24 cellular contexts compared by ENCODE assay signal in genomic region chr18:8366070-8366469, GRCh38.
A peak's percentile ranks its signal among the peaks of the same experiment; 100 is the strongest.
DNase-seq lines count a peak whose midpoint lies in the region; ATAC-seq and TF ChIP-seq lines count a peak whose summit lies in the region.
"Had no signal": no experiment of that assay in that cellular context is flagged by ENCODE, and none has a peak within 500 bp of the region (broad histone marks: within the 10 kb centered on the region; RNA-seq: fewer than 3 reads in every experiment).

No MANE protein-coding gene starts in this region.

- H2AK5ac ChIP-seq in mesendoderm (ENCODE audit: low read length), result peak overlapping the region; percentile 49

- no peaks in the 10 kb centered on the region for H3K79me2 ChIP-seq in mesendoderm (ENCODE audit: control insufficient read depth, insufficient read depth, low read length)

- H3K4ac ChIP-seq in mesendoderm (ENCODE audit: low read depth, low read length), result no peak overlapping the region

- H3K36me3 ChIP-seq in endodermal cell (ENCODE audit: control insufficient read depth, insufficient read depth, low read length), result peaks cover 3% of the 10 kb centered on the region
- no peaks in the 10 kb centered on the region for H3K36me3 ChIP-seq in mesendoderm (ENCODE audit: control insufficient read depth, insufficient read depth, low read length)
- H3K36me3 ChIP-seq in vagina, result no peaks in the 10 kb centered on the region
- H3K36me3 ChIP-seq: BLaER1 treated with 17β-estradiol and CSF1 and Interleukin-3, amounts not matched to agents 10 nM and 100 nM had no signal

- H3K9me3 Mint-ChIP-seq in endodermal cell, result no peaks in the 10 kb centered on the region
- H3K9me3 Mint-ChIP-seq in stimulated activated memory B cell treated with anti-CD40 and anti-IgM and Interleukin-4, amounts not matched to agents 10 μg/mL and 1 μg/mL and 100 μg/mL, for 72 hours, result no peaks in the 10 kb centered on the region
- no peaks in the 10 kb centered on the region for H3K9me3 Mint-ChIP-seq in activated T-helper 17 cell treated with anti-CD3 and anti-CD28 coated beads, Interleukin-2, amount 50 U/mL, for 72 hours
- H3K9me3 Mint-ChIP-seq: CD4-positive, alpha-beta T cell; CD8-positive, alpha-beta T cell had no signal

- no peak overlapping the region for H2BK120ac ChIP-seq in mesendoderm (ENCODE audit: low read depth, low read length)

- WGBS in endodermal cell (ENCODE audit: insufficient coverage in 1 of 2, insufficient read length in 1 of 2), 2 experiments, result 90 to 93% methylated on average over 3 to 5 of the region's 5 CpGs
- WGBS in mesendoderm (ENCODE audit: extremely low coverage, insufficient coverage, low lambda C conversion rate), result no CpG with 5 or more reads among the region's 5 CpGs

- no peak overlapping the region for H3K27ac ChIP-seq in endodermal cell (ENCODE audit: low read depth, low read length)
- H3K27ac ChIP-seq in mesendoderm (ENCODE audit: low read depth, low read length), result no peak overlapping the region
- no peak overlapping the region for H3K27ac ChIP-seq in vagina
- H3K27ac ChIP-seq: 22Rv1; BLaER1 treated with 17β-estradiol and CSF1 and Interleukin-3, amounts not matched to agents 10 nM and 100 nM; C4-2B had no signal

- H2BK15ac ChIP-seq in mesendoderm (replicated peaks; ENCODE audit: low read depth), result no peak overlapping the region

- TF ChIP-seq CTCF in endodermal cell (conservative IDR thresholded peaks at IDR 0.05) (no peak), vagina (IDR thresholded peaks at IDR 0.05) (no peak)

- no peaks in the 10 kb centered on the region for H3K4me1 ChIP-seq in endodermal cell (ENCODE audit: control insufficient read depth, insufficient read depth, low read length)
- peaks cover 9% of the 10 kb centered on the region for H3K4me1 ChIP-seq in mesendoderm (ENCODE audit: control insufficient read depth, low read depth, low read length)
- peaks cover 9% of the 10 kb centered on the region for H3K4me1 ChIP-seq in vagina

- no peak overlapping the region for H4K5ac ChIP-seq in mesendoderm (ENCODE audit: low read length)

- H3K27me3 ChIP-seq in endodermal cell (ENCODE audit: control insufficient read depth, insufficient read depth, low read length, poor library complexity, severe bottlenecking) (peaks cover 5% of the 10 kb centered on the region), mesendoderm (ENCODE audit: insufficient read depth, low read length, poor library complexity) (no peaks in the 10 kb centered on the region), vagina (no peaks in the 10 kb centered on the region)
- H3K27me3 ChIP-seq: BLaER1 treated with 17β-estradiol and CSF1 and Interleukin-3, amounts not matched to agents 10 nM and 100 nM had no signal

- no peak overlapping the region for H3K23ac ChIP-seq in mesendoderm (ENCODE audit: low read length)

- no peak overlapping the region for H3K4me2 ChIP-seq in mesendoderm (ENCODE audit: low read length)
- H3K4me2 ChIP-seq: A549; BLaER1 treated with 17β-estradiol and CSF1 and Interleukin-3, amounts not matched to agents 10 nM and 100 nM had no signal

- H3K27ac Mint-ChIP-seq in endodermal cell, result no peak overlapping the region
- H3K27ac Mint-ChIP-seq in stimulated activated memory B cell treated with anti-CD40 and anti-IgM and Interleukin-4, amounts not matched to agents 10 μg/mL and 1 μg/mL and 100 μg/mL, for 72 hours, result no peak overlapping the region
- H3K27ac Mint-ChIP-seq in activated T-helper 17 cell treated with anti-CD3 and anti-CD28 coated beads, Interleukin-2, amount 50 U/mL, for 72 hours, result no peak overlapping the region
- H3K27ac Mint-ChIP-seq: B cell; CD4-positive, alpha-beta T cell; CD8-positive, alpha-beta T cell had no signal

- TF ChIP-seq POLR2A in vagina (IDR thresholded peaks at IDR 0.05), result no peak

- ATAC-seq in left ventricle myocardium superior, result peak; percentile 16
- ATAC-seq in Right ventricle myocardium inferior, result no peak
- no peak for ATAC-seq in stimulated activated memory B cell treated with anti-CD40 and anti-IgM and Interleukin-4, amounts not matched to agents 10 μg/mL and 1 μg/mL and 100 μg/mL, for 72 hours
- no peak for ATAC-seq in activated T-helper 17 cell treated with anti-CD3 and anti-CD28 coated beads, Interleukin-2, amount 50 U/mL, for 72 hours (replicated peaks)
- ATAC-seq: A549; CD8-positive, alpha-beta T cell; GM12878 had no signal

- H3K18ac ChIP-seq in mesendoderm (ENCODE audit: low read length), result no peak overlapping the region

- H3K36me3 Mint-ChIP-seq in endodermal cell (ENCODE audit: low read depth), result no peaks in the 10 kb centered on the region
- no peaks in the 10 kb centered on the region for H3K36me3 Mint-ChIP-seq in stimulated activated memory B cell treated with anti-CD40 and anti-IgM and Interleukin-4, amounts not matched to agents 10 μg/mL and 1 μg/mL and 100 μg/mL, for 72 hours
- no peaks in the 10 kb centered on the region for H3K36me3 Mint-ChIP-seq in activated T-helper 17 cell treated with anti-CD3 and anti-CD28 coated beads, Interleukin-2, amount 50 U/mL, for 72 hours (ENCODE audit: low read depth)
- H3K36me3 Mint-ChIP-seq: CD8-positive, alpha-beta T cell had no signal

- H3K4me1 Mint-ChIP-seq in endodermal cell, result peaks cover 20% of the 10 kb centered on the region
- H3K4me1 Mint-ChIP-seq in stimulated activated memory B cell treated with anti-CD40 and anti-IgM and Interleukin-4, amounts not matched to agents 10 μg/mL and 1 μg/mL and 100 μg/mL, for 72 hours, result peaks cover 4% of the 10 kb centered on the region
- no peaks in the 10 kb centered on the region for H3K4me1 Mint-ChIP-seq in activated T-helper 17 cell treated with anti-CD3 and anti-CD28 coated beads, Interleukin-2, amount 50 U/mL, for 72 hours

- no peak overlapping the region for H3K4me3 Mint-ChIP-seq in endodermal cell
- H3K4me3 Mint-ChIP-seq in stimulated activated memory B cell treated with anti-CD40 and anti-IgM and Interleukin-4, amounts not matched to agents 10 μg/mL and 1 μg/mL and 100 μg/mL, for 72 hours, result no peak overlapping the region
- no peak overlapping the region for H3K4me3 Mint-ChIP-seq in activated T-helper 17 cell treated with anti-CD3 and anti-CD28 coated beads, Interleukin-2, amount 50 U/mL, for 72 hours
- H3K4me3 Mint-ChIP-seq: B cell; CD8-positive, alpha-beta T cell had no signal

- no peak overlapping the region for H3K9ac ChIP-seq in endodermal cell (ENCODE audit: extremely low read depth, low read length, poor library complexity, severe bottlenecking)
- H3K9ac ChIP-seq in mesendoderm (ENCODE audit: low read length), result no peak overlapping the region
- H3K9ac ChIP-seq: BLaER1 treated with 17β-estradiol and CSF1 and Interleukin-3, amounts not matched to agents 10 nM and 100 nM had no signal

- DNase-seq in left ventricle myocardium superior (no peak), Right ventricle myocardium inferior (ENCODE audit: missing footprints) (no peak), endodermal cell (peak; percentile 0), mesendoderm (no peak), vagina (ENCODE audit: extremely low spot score in 2 of 2) (peak; percentile 42 to 81), COLO829 (ENCODE audit: low spot score) (no peak)
- DNase-seq: AML-193; CD4-positive, alpha-beta T cell; CD8-positive, alpha-beta T cell; COR-L47; DMS 273 treated with DMSO at 0.1 percent for 48 hours; DMS153; DMS79; DND-41; EL; GDM1 had no signal

- intact Hi-C loops in left ventricle myocardium superior (cut with micrococcal nuclease), result no loop called here
- intact Hi-C loops in Right ventricle myocardium inferior (cut with DNase I), result loop anchor here (10.0 kb wide), 1 partner anchor 1091 kb away; no protein-coding TSS in a partner anchor
- intact Hi-C loops in vagina (cut with DNase I), result no loop called here

- no peak overlapping the region for H3K4me3 ChIP-seq in endodermal cell (ENCODE audit: low read length)
- no peak overlapping the region for H3K4me3 ChIP-seq in mesendoderm (ENCODE audit: low read length)
- no peak overlapping the region for H3K4me3 ChIP-seq in vagina
- H3K4me3 ChIP-seq: A549; BLaER1 treated with 17β-estradiol and CSF1 and Interleukin-3, amounts not matched to agents 10 nM and 100 nM; GM12878 had no signal

- H3K56ac ChIP-seq in mesendoderm (ENCODE audit: low read length), result no peak overlapping the region

- H2BK5ac ChIP-seq in mesendoderm (ENCODE audit: low read length), result no peak overlapping the region

- H3K27me3 Mint-ChIP-seq in endodermal cell (ENCODE audit: insufficient read depth), result peaks cover 37% of the 10 kb centered on the region
- peaks cover 68% of the 10 kb centered on the region for H3K27me3 Mint-ChIP-seq in stimulated activated memory B cell treated with anti-CD40 and anti-IgM and Interleukin-4, amounts not matched to agents 10 μg/mL and 1 μg/mL and 100 μg/mL, for 72 hours
- peaks cover 7% of the 10 kb centered on the region for H3K27me3 Mint-ChIP-seq in activated T-helper 17 cell treated with anti-CD3 and anti-CD28 coated beads, Interleukin-2, amount 50 U/mL, for 72 hours

- no peaks in the 10 kb centered on the region for H3K79me1 ChIP-seq in mesendoderm (ENCODE audit: low read length)

- H4K8ac ChIP-seq in mesendoderm (ENCODE audit: low read depth, low read length), result no peak overlapping the region

- H3K9me3 ChIP-seq in endodermal cell (ENCODE audit: control insufficient read depth, low read length) (no peaks in the 10 kb centered on the region), vagina (no peaks in the 10 kb centered on the region)
- H3K9me3 ChIP-seq: A549; BLaER1 treated with 17β-estradiol and CSF1 and Interleukin-3, amounts not matched to agents 10 nM and 100 nM had no signal

Comparison
In these comparisons a context has a peak if more than half of its experiments do, and no peak if none do; other contexts are left out.
1. DNase-seq: peak in endodermal cell (single experiment) and vagina (2 of 2); none in left ventricle myocardium superior (single experiment), Right ventricle myocardium inferior (single experiment), mesendoderm (single experiment) and COLO829 (single experiment).